12 cellular contexts compared by ENCODE assay signal in genomic region chr14:73833530-73834257, GRCh38. TPM values are rescaled to one million over a fixed set of nuclear protein-coding genes. Genes with fewer than 3 reads are reported as not detected.
DNase-seq lines count a peak whose midpoint lies in the region; ATAC-seq and TF ChIP-seq lines count a peak whose summit lies in the region.
"Had no signal": no experiment of that assay in that cellular context is flagged by ENCODE, and none has a peak within 500 bp of the region (broad histone marks: within the 10 kb centered on the region; RNA-seq: fewer than 3 reads in every experiment).

No MANE protein-coding gene starts in this region.

- no peaks in the 10 kb centered on the region for H3K27me3 ChIP-seq in vagina
- no peaks in the 10 kb centered on the region for H3K27me3 ChIP-seq in CD4-positive, alpha-beta T cell (ENCODE audit: control insufficient read depth, insufficient read depth, low read length)

- no peak overlapping the region for H3K27ac Mint-ChIP-seq in CD4-positive, alpha-beta T cell
- H3K27ac Mint-ChIP-seq: activated CD4-positive, alpha-beta T cell treated with anti-CD3 and anti-CD28 coated beads, Interleukin-2, amount 10 ng/mL, durations not matched to agents 7 days and 5 days had no signal

- H3K9me3 ChIP-seq in vagina, result no peaks in the 10 kb centered on the region
- H3K9me3 ChIP-seq in CD4-positive, alpha-beta T cell (ENCODE audit: control insufficient read depth, low read length), result no peaks in the 10 kb centered on the region
- H3K9me3 ChIP-seq: lower lobe of right lung had no signal

- DNase-seq in NCI-H446 (lab: John Stamatoyannopoulos, UW) (peak; percentile 1 to 55), NCI-H446 treated with DMSO at 0.1 percent for 48 hours (lab: John Stamatoyannopoulos, UW) (no peak), epithelial cell of esophagus (ENCODE audit: low read depth) (peak; percentile 6), medulla oblongata (ENCODE audit: extremely low spot score) (peak; percentile 73), vagina (ENCODE audit: extremely low spot score in 2 of 2) (no peak), NAMALWA (ENCODE audit: low spot score) (no peak)
- no peak for DNase-seq in CD4-positive, alpha-beta T cell
- DNase-seq: activated CD4-positive, alpha-beta T cell treated with anti-CD3 and anti-CD28 coated beads, Interleukin-2, amount 10 ng/mL, durations not matched to agents 7 days and 5 days; lower lobe of right lung; NK-92 treated with Interleukin-12 subunit alpha and Interleukin-12 subunit beta, amount 100 ng/mL, for 24 hours had no signal

- no peak overlapping the region for H3K4me3 Mint-ChIP-seq in CD4-positive, alpha-beta T cell
- H3K4me3 Mint-ChIP-seq: activated CD4-positive, alpha-beta T cell treated with anti-CD3 and anti-CD28 coated beads, Interleukin-2, amount 10 ng/mL, durations not matched to agents 7 days and 5 days had no signal

- H3K36me3 ChIP-seq in vagina, result no peaks in the 10 kb centered on the region
- H3K36me3 ChIP-seq: lower lobe of right lung had no signal

- no peak for ATAC-seq in CD4-positive, alpha-beta T cell (ENCODE audit: poor library complexity)
- no peak for ATAC-seq in GM19351 (IDR thresholded peaks at IDR 0.05; ENCODE audit: unreplicated experiment)
- ATAC-seq: GM12878 had no signal

- POLR2A ChIA-PET in CD4-positive, alpha-beta T cell (lab: Charles Lee), result no interaction called here

- no peak for TF ChIP-seq CTCF in epithelial cell of esophagus (IDR thresholded peaks at IDR 0.05; ENCODE audit: insufficient read depth, low read depth, low read length, missing control alignments)
- no peak for TF ChIP-seq CTCF in vagina (IDR thresholded peaks at IDR 0.05)
- TF ChIP-seq CTCF in CD4-positive, alpha-beta T cell (IDR thresholded peaks at IDR 0.05), result no peak

- no peaks in the 10 kb centered on the region for H3K4me1 ChIP-seq in vagina

- intact Hi-C loops in vagina (cut with DNase I), result no loop called here
- intact Hi-C loops in CD4-positive, alpha-beta T cell (cut with DNase I, micrococcal nuclease), result no loop called here

- no peaks in the 10 kb centered on the region for H3K36me3 Mint-ChIP-seq in CD4-positive, alpha-beta T cell (ENCODE audit: low read depth)

- no peaks in the 10 kb centered on the region for H3K4me1 Mint-ChIP-seq in CD4-positive, alpha-beta T cell (ENCODE audit: low read depth)

- peak overlapping the region; percentile 8 for H3K27ac ChIP-seq in vagina
- H3K27ac ChIP-seq in CD4-positive, alpha-beta T cell (ENCODE audit: low read depth, low read length), result no peak overlapping the region
- H3K27ac ChIP-seq: lower lobe of right lung had no signal

- H3K27me3 Mint-ChIP-seq in CD4-positive, alpha-beta T cell, result no peaks in the 10 kb centered on the region
- H3K27me3 Mint-ChIP-seq: activated CD4-positive, alpha-beta T cell treated with anti-CD3 and anti-CD28 coated beads, Interleukin-2, amount 10 ng/mL, durations not matched to agents 7 days and 5 days had no signal

- H3K4me3 ChIP-seq in epithelial cell of esophagus (ENCODE audit: low read length) (no peak overlapping the region), vagina (no peak overlapping the region)
- H3K4me3 ChIP-seq: GM12878, lower lobe of right lung had no signal

- no peak for TF ChIP-seq POLR2A in vagina (IDR thresholded peaks at IDR 0.05)

- CTCF ChIA-PET in CD4-positive, alpha-beta T cell (lab: Charles Lee), result interaction anchor here (0.6 kb wide), 1 partner anchor 172 kb away, joined by 3 read pairs; no protein-coding TSS in a partner anchor

- H3K9me3 Mint-ChIP-seq in CD4-positive, alpha-beta T cell, result no peaks in the 10 kb centered on the region
- H3K9me3 Mint-ChIP-seq: activated CD4-positive, alpha-beta T cell treated with anti-CD3 and anti-CD28 coated beads, Interleukin-2, amount 10 ng/mL, durations not matched to agents 7 days and 5 days had no signal

RNA-seq across cellular contexts. Expression of gene PTGR2, which starts 17.9 kb away (rescaled TPM):
- total RNA-seq in vagina, result 5.6 TPM
- 1 to 10 TPM in 1 of 2 experiments, under 1 TPM in 1; 0.70 to 1.1 TPM for total RNA-seq in CD4-positive, alpha-beta T cell

RNA-seq across cellular contexts. Expression of gene ZNF410, which starts 53.0 kb away (rescaled TPM):
- 36.6 TPM for total RNA-seq in vagina
- total RNA-seq in CD4-positive, alpha-beta T cell, result 10 to 100 TPM; 74.3 to 81.1 TPM

Comparison
In these comparisons a context has a peak if more than half of its experiments do, and no peak if none do; other contexts are left out.
1. DNase-seq: peak in NCI-H446 (2 of 2), epithelial cell of esophagus (single experiment) and medulla oblongata (single experiment); none in NCI-H446 treated with DMSO at 0.1 percent for 48 hours (single experiment), vagina (0 of 2), CD4-positive, alpha-beta T cell (0 of 10) and NAMALWA (single experiment).